In genomic region chr3:9986230-9986725, GRCh38 we compare ENCODE assay signal across 7 cellular contexts. TPM values are rescaled to one million over a fixed set of nuclear protein-coding genes. Genes with fewer than 3 reads are reported as not detected.
DNase-seq lines count a peak whose midpoint lies in the region; ATAC-seq and TF ChIP-seq lines count a peak whose summit lies in the region.

No MANE protein-coding gene starts in this region.

- H3K9ac ChIP-seq in SK-N-SH: peak overlapping the region; percentile 77

- CTCF ChIA-PET in SK-N-SH (lab: Yijun Ruan, JAX): interaction anchor here (0.8 kb wide), 1 partner anchor 772 kb away, joined by 3 read pairs; no protein-coding TSS in a partner anchor

- 1% methylated on average over 16 of the region's 17 CpGs for WGBS in SK-N-SH (ENCODE audit: low lambda C conversion rate)

- H3K4me3 ChIP-seq in SK-N-SH (ENCODE audit: low read depth in 2 of 2, low read length in 1 of 2): peak overlapping the region; percentile 82 to 94

- no peaks in the 10 kb centered on the region for H3K9me3 ChIP-seq in SK-N-SH

- H4K20me1 ChIP-seq in SK-N-SH (ENCODE audit: insufficient read depth): no peaks in the 10 kb centered on the region

- no peak for TF ChIP-seq EP300 in SK-N-SH (IDR thresholded peaks at IDR 0.05; ENCODE audit: borderline replicate concordance in 1 of 2, low read depth in 1 of 2, low read length in 1 of 2)

- peak overlapping the region; percentile 57 to 58; a peak in 3 of 4 replicates for H3K27ac ChIP-seq in SK-N-SH (ENCODE audit: low read depth in 2 of 2, low read length in 1 of 2)

- H3K79me2 ChIP-seq in SK-N-SH (ENCODE audit: insufficient read depth): peaks cover 83% of the 10 kb centered on the region

- H3K9me2 ChIP-seq in SK-N-SH: no peaks in the 10 kb centered on the region

- H2AFZ ChIP-seq in SK-N-SH (ENCODE audit: low read depth): peak overlapping the region; percentile 88; the same call in 1 of the 2 replicates

- peaks cover 5 to 12% of the 10 kb centered on the region in 2 experiments for H3K36me3 ChIP-seq in SK-N-SH (replicated peaks in 1 of 2; ENCODE audit: control insufficient read depth in 1 of 2, insufficient read depth in 2 of 2, low read length in 1 of 2)

- H3F3A ChIP-seq in SK-N-SH (replicated peaks; ENCODE audit: insufficient read depth): peaks cover 4% of the 10 kb centered on the region

- H3K4me2 ChIP-seq in SK-N-SH: peak overlapping the region; percentile 92

- TF ChIP-seq CTCF in SK-N-SH (IDR thresholded peaks at IDR 0.05): no peak

- DNase-seq in SK-N-SH (no peak), foreskin melanocyte (peak; percentile 36), sciatic nerve (ENCODE audit: low spot score) (no peak), cerebellar cortex (ENCODE audit: low spot score) (no peak), OCI-M2 (lab: John Stamatoyannopoulos, UW; ENCODE audit: unreplicated experiment) (no peak)

- ATAC-seq in GM18873 (IDR thresholded peaks at IDR 0.05; ENCODE audit: low FRiP score, unreplicated experiment) (peak; percentile 20), HG02763 (IDR thresholded peaks at IDR 0.05; ENCODE audit: unreplicated experiment) (peak; percentile 25), sciatic nerve (peak; percentile 61)

- intact Hi-C loops in sciatic nerve (cut with DNase I): no loop called here

- peaks cover 11 to 13% of the 10 kb centered on the region in 2 experiments; a peak in 3 of 4 replicates for H3K4me1 ChIP-seq in SK-N-SH (ENCODE audit: control insufficient read depth in 1 of 2, insufficient read depth in 2 of 2, low read depth in 1 of 2, low read length in 1 of 2)

- POLR2A ChIA-PET in SK-N-SH (lab: Yijun Ruan, JAX): interaction anchor here (0.8 to 1.3 kb wide), 2 partner anchors 53 to 194 kb away, joined by 3 to 7 read pairs; partner anchors contain the start of genes ARPC4, CRELD1 and TADA3

- H3K27me3 ChIP-seq in SK-N-SH (ENCODE audit: insufficient read depth): no peaks in the 10 kb centered on the region

- TF ChIP-seq RAD21 in SK-N-SH (IDR thresholded peaks at IDR 0.05; ENCODE audit: low read length): no peak

TF ChIP-seq in SK-N-SH, 30 proteins besides CTCF, POLR2A, EP300 and RAD21:
- TF ChIP-seq IRF3 (IDR thresholded peaks at IDR 0.05; ENCODE audit: low read depth, low read length) (no peak), YY1 (IDR thresholded peaks at IDR 0.05; ENCODE audit: low read depth) (no peak)
TF ChIP-seq in SK-N-SH: peak in this region for 0.

RNA-seq across cellular contexts. Expression of gene EMC3, which starts 0.4 kb away (rescaled TPM):
- polyA plus RNA-seq in SK-N-SH (2012; rRNA removed): 113 and 123 TPM in 2 replicates
- polyA plus RNA-seq in SK-N-SH (2012; cell fraction: cytosol; rRNA removed): 114 and 115 TPM in 2 replicates
- 41.4 and 85.1 TPM in 2 replicates for polyA plus RNA-seq in SK-N-SH (2012; cell fraction: nucleus; rRNA removed)
- 51.6 TPM for total RNA-seq in sciatic nerve

RNA-seq across cellular contexts. Expression of gene PRRT3, which starts 34.1 kb away (rescaled TPM):
- 3.9 and 5.5 TPM in 2 replicates for polyA plus RNA-seq in SK-N-SH (2012; rRNA removed)
- 1.9 and 3.9 TPM in 2 replicates for polyA plus RNA-seq in SK-N-SH (2012; cell fraction: cytosol; rRNA removed)
- 6.5 and 6.9 TPM in 2 replicates for polyA plus RNA-seq in SK-N-SH (2012; cell fraction: nucleus; rRNA removed)
- 1.5 TPM for total RNA-seq in sciatic nerve

RNA-seq across cellular contexts. Expression of gene FANCD2, which starts 40.0 kb away (rescaled TPM):
- 7.3 and 9.6 TPM in 2 replicates for polyA plus RNA-seq in SK-N-SH (2012; rRNA removed)
- polyA plus RNA-seq in SK-N-SH (2012; cell fraction: cytosol; rRNA removed): 7.1 and 7.7 TPM in 2 replicates
- polyA plus RNA-seq in SK-N-SH (2012; cell fraction: nucleus; rRNA removed): 17.6 and 31.8 TPM in 2 replicates
- 3.8 TPM for total RNA-seq in sciatic nerve

RNA-seq across cellular contexts. Expression of gene CRELD1, which starts 52.6 kb away (rescaled TPM):
- 77.6 and 86.9 TPM in 2 replicates for polyA plus RNA-seq in SK-N-SH (2012; rRNA removed)
- 46.9 and 64.3 TPM in 2 replicates for polyA plus RNA-seq in SK-N-SH (2012; cell fraction: cytosol; rRNA removed)
- 96.4 and 104 TPM in 2 replicates for polyA plus RNA-seq in SK-N-SH (2012; cell fraction: nucleus; rRNA removed)
- total RNA-seq in sciatic nerve: 36.5 TPM
